Comparison of ENCODE assay signal across 8 cellular contexts in the genomic region with DNA sequence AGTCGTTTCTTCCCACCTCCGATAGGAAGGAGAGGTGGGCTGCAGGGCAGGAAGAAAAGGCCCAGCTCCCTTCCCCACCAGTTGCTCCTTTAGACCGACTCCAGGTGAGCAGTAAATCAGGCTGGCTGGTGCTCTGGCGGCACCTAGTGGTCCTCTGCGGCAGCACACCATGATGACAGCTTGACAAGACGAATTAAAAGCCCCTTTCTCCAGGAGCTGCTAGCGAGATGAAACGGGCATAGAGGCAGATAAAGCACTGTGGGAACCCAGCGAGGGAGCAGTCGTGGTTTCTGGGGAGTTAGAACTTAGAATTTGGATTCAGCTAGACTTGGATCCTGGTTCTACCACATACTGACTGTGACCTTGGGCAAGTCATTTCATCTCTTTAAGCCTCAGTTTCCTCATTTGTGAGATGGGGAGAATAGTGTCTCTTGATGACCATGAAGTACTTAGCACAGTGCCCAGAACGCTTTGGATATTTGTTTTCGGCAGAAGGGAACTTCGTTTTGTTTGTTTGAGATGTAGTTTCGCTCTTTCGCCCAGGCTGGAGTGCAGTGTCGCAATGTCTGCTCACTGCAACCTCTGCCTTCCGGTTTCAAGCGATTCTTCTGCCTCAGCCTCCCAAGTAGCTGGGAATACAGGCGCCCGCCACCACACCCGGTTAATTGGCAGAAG. TPM values are rescaled to one million over a fixed set of nuclear protein-coding genes. Genes with fewer than 3 reads are reported as not detected.
DNase-seq lines count a peak whose midpoint lies in the region; ATAC-seq, FAIRE-seq and TF ChIP-seq lines count a peak whose summit lies in the region.

No MANE protein-coding gene starts in this region.

- peaks cover 0 to 63% (median 36%) of the 10 kb centered on the region in 10 experiments; a peak in 17 of 20 replicates for H3K4me1 ChIP-seq in BLaER1 treated with 17β-estradiol and CSF1 and Interleukin-3, amounts not matched to agents 10 nM and 100 nM
- H3K4me1 ChIP-seq in mammary epithelial cell (ENCODE audit: insufficient read depth, low read length) (peaks cover 3% of the 10 kb centered on the region), keratinocyte (ENCODE audit: control insufficient read depth, extremely low read depth, insufficient read depth, low read length) (peaks cover 2% of the 10 kb centered on the region)

- H3K9ac ChIP-seq in BLaER1 treated with 17β-estradiol and CSF1 and Interleukin-3, amounts not matched to agents 10 nM and 100 nM: peak overlapping the region in 5 of 11 experiments; percentile 0 to 49 (median 32); a peak in 3 of 22 replicates
- H3K9ac ChIP-seq in mammary epithelial cell (ENCODE audit: insufficient read depth, low read length) (no peak overlapping the region), keratinocyte (ENCODE audit: control insufficient read depth, extremely low read depth, insufficient read depth, low read length) (no peak overlapping the region)

- CTCF ChIA-PET in HEK293T (lab: Yijun Ruan, JAX): interaction anchor here (0.5 to 3.5 kb wide), 30 partner anchors 9 to 261 kb away, joined by 3 to 40 read pairs (median 4); a partner anchor contains a TSS
- CTCF ChIA-PET in mammary epithelial cell (lab: Charles Lee; ENCODE audit: low non-redundant PET): interaction anchor here (0.6 to 1.1 kb wide), 7 partner anchors 24 to 1311 kb away, joined by 3 to 15 read pairs (median 3); no protein-coding TSS in a partner anchor

- H2AFZ ChIP-seq in mammary epithelial cell (ENCODE audit: low read depth, low read length) (peak overlapping the region; percentile 49), keratinocyte (ENCODE audit: control insufficient read depth, low read length) (peak overlapping the region; percentile 30)

- intact Hi-C loops in mammary epithelial cell (cut with micrococcal nuclease): loop anchor here (1.0 to 2.0 kb wide), 4 partner anchors 66 to 255 kb away; no protein-coding TSS in a partner anchor

- H3K27ac ChIP-seq in BLaER1 treated with 17β-estradiol and CSF1 and Interleukin-3, amounts not matched to agents 10 nM and 100 nM: peak overlapping the region in 8 of 11 experiments; percentile 8 to 85 (median 32); a peak in 13 of 22 replicates
- H3K27ac ChIP-seq in mammary epithelial cell (ENCODE audit: insufficient read depth, low read depth, low read length) (no peak overlapping the region), keratinocyte (ENCODE audit: control insufficient read depth, insufficient read depth, low read length) (no peak overlapping the region)

- no peak for ATAC-seq in GM21825 (IDR thresholded peaks at IDR 0.05; ENCODE audit: unreplicated experiment)

- H3K4me3 ChIP-seq in BLaER1 treated with 17β-estradiol and CSF1 and Interleukin-3, amounts not matched to agents 10 nM and 100 nM: no peak overlapping the region
- H3K4me3 ChIP-seq in mammary epithelial cell (replicated peaks in 1 of 3; ENCODE audit: insufficient read depth in 1 of 3, low read depth in 2 of 3, low read length in 3 of 3): no peak overlapping the region
- H3K4me3 ChIP-seq in keratinocyte (ENCODE audit: control insufficient read depth in 2 of 3, extremely low read depth in 1 of 3, insufficient read depth in 2 of 3, low read depth in 1 of 3, low read length in 3 of 3): no peak overlapping the region

- H3K9me3 ChIP-seq in BLaER1 treated with 17β-estradiol and CSF1 and Interleukin-3, amounts not matched to agents 10 nM and 100 nM (replicated peaks in 1 of 11): peaks cover 0 to 10% (median 0%) of the 10 kb centered on the region in 11 experiments; a peak in 4 of 22 replicates
- H3K9me3 ChIP-seq in mammary epithelial cell (replicated peaks; ENCODE audit: insufficient read depth, low read length) (no peaks in the 10 kb centered on the region), keratinocyte (ENCODE audit: control insufficient read depth, low read depth, low read length) (no peaks in the 10 kb centered on the region)

- in situ Hi-C loops in mammary epithelial cell (cut with MboI; ENCODE audit: low sequenced_read_pairs in 2 of 2): loop anchor here (5.0 kb wide), 2 partner anchors 187 to 192 kb away; no protein-coding TSS in a partner anchor

- H3K79me2 ChIP-seq in mammary epithelial cell (ENCODE audit: insufficient read depth, low read length) (no peaks in the 10 kb centered on the region), keratinocyte (ENCODE audit: control insufficient read depth, insufficient read depth, low read length) (no peaks in the 10 kb centered on the region)

- H4K20me1 ChIP-seq in BLaER1 treated with 17β-estradiol and CSF1 and Interleukin-3, amounts not matched to agents 10 nM and 100 nM: no peaks in the 10 kb centered on the region
- H4K20me1 ChIP-seq in mammary epithelial cell (ENCODE audit: insufficient read depth, low read length) (no peaks in the 10 kb centered on the region), keratinocyte (ENCODE audit: control insufficient read depth, extremely low read depth, insufficient read depth, low read length) (no peaks in the 10 kb centered on the region)

- no peaks in the 10 kb centered on the region for H3K36me3 ChIP-seq in BLaER1 treated with 17β-estradiol and CSF1 and Interleukin-3, amounts not matched to agents 10 nM and 100 nM
- H3K36me3 ChIP-seq in mammary epithelial cell (ENCODE audit: insufficient read depth, low read length): no peaks in the 10 kb centered on the region
- no peaks in the 10 kb centered on the region for H3K36me3 ChIP-seq in keratinocyte (ENCODE audit: control insufficient read depth in 2 of 2, extremely low read depth in 1 of 2, insufficient read depth in 2 of 2, low read length in 2 of 2)

- POLR2A ChIA-PET in HEK293T (lab: Yijun Ruan, JAX): interaction anchor here (1.6 kb wide), 1 partner anchor 24 kb away, joined by 5 read pairs; no protein-coding TSS in a partner anchor

- dilution Hi-C loops in mammary epithelial cell (cut with HindIII; ENCODE audit: low sequenced_read_pairs): loop anchor here (5.0 to 25.0 kb wide), 2 partner anchors 187 to 252 kb away; a partner anchor contains a TSS
- dilution Hi-C loops in keratinocyte (cut with MboI; ENCODE audit: extremely low pct_ligation_motif_present, low sequenced_read_pairs): no loop called here

- peak; percentile 83 for FAIRE-seq in keratinocyte (lab: Jason Lieb, UNC)

- DNase-seq in HEK293T (ENCODE audit: extremely low spot score) (peak; percentile 83), NCI-H226 (peak; percentile 62), mammary epithelial cell (peak; percentile 60), keratinocyte (ENCODE audit: low read depth, low spot score) (peak; percentile 41)
- DNase-seq in activated CD4-positive, CD25-positive, alpha-beta regulatory T cell (lab: John Stamatoyannopoulos, UW): peak; percentile 70 to 93 (median 81)
- peak; percentile 79 to 86 for DNase-seq in stimulated activated CD4-positive, alpha-beta T cell treated with anti-CD3 and anti-CD28 coated beads, Interleukin-15, amount 100 ng/mL, for 1 hour (ENCODE audit: low read depth in 1 of 2, low spot score in 1 of 2)

- H3K27me3 ChIP-seq in BLaER1 treated with 17β-estradiol and CSF1 and Interleukin-3, amounts not matched to agents 10 nM and 100 nM: no peaks in the 10 kb centered on the region
- H3K27me3 ChIP-seq in mammary epithelial cell (ENCODE audit: insufficient read depth, low read length) (no peaks in the 10 kb centered on the region), keratinocyte (ENCODE audit: control insufficient read depth, extremely low read depth, insufficient read depth, low read length) (peaks cover 3% of the 10 kb centered on the region)

- H3K9me1 ChIP-seq in keratinocyte (ENCODE audit: control insufficient read depth, extremely low read depth, insufficient read depth, low read length): no peaks in the 10 kb centered on the region

- BruUV-seq in mammary epithelial cell (replicated peaks; lab: Mats Ljungman, UMichigan): no TSS peak

- WGBS in mammary epithelial cell (ENCODE audit: low coverage, missing lambda C conversion rate): 26% methylated on average over 16 of the region's 21 CpGs

- H3K4me2 ChIP-seq in BLaER1 treated with 17β-estradiol and CSF1 and Interleukin-3, amounts not matched to agents 10 nM and 100 nM: peak overlapping the region in 10 of 11 experiments; percentile 14 to 95 (median 71); a peak in 17 of 22 replicates
- H3K4me2 ChIP-seq in mammary epithelial cell (ENCODE audit: insufficient read depth, low read depth, low read length) (peak overlapping the region; percentile 54), keratinocyte (ENCODE audit: control insufficient read depth, extremely low read depth, insufficient read depth, low read depth, low read length) (peak overlapping the region; percentile 78)

- TF ChIP-seq CTCF in mammary epithelial cell (conservative IDR thresholded peaks at IDR 0.05 in 1 of 2, IDR thresholded peaks at IDR 0.05 in 1 of 2; ENCODE audit: extremely low read depth in 1 of 2, insufficient read depth in 1 of 2, low read depth in 1 of 2, low read length in 2 of 2): peak; percentile 99 to 100
- peak; percentile 99 to 100 (median 99) for TF ChIP-seq CTCF in keratinocyte (optimal IDR thresholded peaks at IDR 0.05 in 1 of 3, IDR thresholded peaks at IDR 0.05 in 1 of 3, conservative IDR thresholded peaks at IDR 0.05 in 1 of 3; ENCODE audit: extremely low read depth in 1 of 3, insufficient read depth in 2 of 3, low read length in 3 of 3)

TF ChIP-seq in HEK293T, 16 proteins besides CTCF, POLR2A, EP300 and RAD21 (continues in another document):
- no peak for TF ChIP-seq HDGF (IDR thresholded peaks at IDR 0.05; ENCODE audit: borderline replicate concordance)

RNA-seq across cellular contexts. Expression of a gene that starts 21.8 kb away (rescaled TPM):
- total RNA-seq in mammary epithelial cell: 1 to 10 TPM in 1 of 2 donors, under 1 TPM in 1; 0.40 to 4.0 TPM
- 0.23 TPM for polyA plus RNA-seq in mammary epithelial cell
- polyA minus RNA-seq in mammary epithelial cell: 2.4 TPM
- polyA plus RNA-seq in keratinocyte: 1.2 to 3.0 TPM (median 1.6 TPM) in 3 replicates
- polyA plus RNA-seq in keratinocyte (2011; ENCODE audit: low read depth): 0.26 TPM
- 1.3 and 1.7 TPM in 2 replicates for polyA plus RNA-seq in keratinocyte (2011; cell fraction: cytosol; rRNA removed)
- 1.4 and 1.5 TPM in 2 replicates for polyA plus RNA-seq in keratinocyte (2011; cell fraction: nucleus; rRNA removed)
- polyA plus RNA-seq in keratinocyte (2012; ENCODE audit: low replicate concordance): 0.21 and 3.9 TPM in 2 replicates
- 0.89 to 2.9 TPM (median 1.3 TPM) in 3 replicates for polyA minus RNA-seq in keratinocyte
- polyA minus RNA-seq in keratinocyte (2011; cell fraction: cytosol; rRNA and poly(A)+ RNA removed): 2.3 TPM
- polyA minus RNA-seq in keratinocyte (2011; cell fraction: nucleus; rRNA and poly(A)+ RNA removed): 0.63 and 0.78 TPM in 2 replicates

RNA-seq across cellular contexts. Expression of a gene that starts 34.6 kb away (rescaled TPM):
- total RNA-seq in mammary epithelial cell: 10 to 100 TPM; 17.5 to 20.5 TPM
- 17.2 TPM for polyA plus RNA-seq in mammary epithelial cell
- 39.2 TPM for polyA minus RNA-seq in mammary epithelial cell
- 10.2 to 19.0 TPM (median 13.2 TPM) in 3 replicates for polyA plus RNA-seq in keratinocyte
- 46.9 TPM for polyA plus RNA-seq in keratinocyte (2011; ENCODE audit: low read depth)
- 13.3 and 15.1 TPM in 2 replicates for polyA plus RNA-seq in keratinocyte (2011; cell fraction: cytosol; rRNA removed)
- polyA plus RNA-seq in keratinocyte (2011; cell fraction: nucleus; rRNA removed): 15.1 and 16.6 TPM in 2 replicates
- polyA plus RNA-seq in keratinocyte (2012; ENCODE audit: low replicate concordance): 15.6 and 19.3 TPM in 2 replicates
- 17.1 to 20.4 TPM (median 19.9 TPM) in 3 replicates for polyA minus RNA-seq in keratinocyte
- 10.6 TPM for polyA minus RNA-seq in keratinocyte (2011; cell fraction: cytosol; rRNA and poly(A)+ RNA removed)
- polyA minus RNA-seq in keratinocyte (2011; cell fraction: nucleus; rRNA and poly(A)+ RNA removed): 7.2 and 10.9 TPM in 2 replicates

Comparison
In these comparisons a context has a peak if more than half of its experiments do, and no peak if none do; other contexts are left out.
1. H3K27ac ChIP-seq: peak in BLaER1 treated with 17β-estradiol and CSF1 and Interleukin-3, amounts not matched to agents 10 nM and 100 nM (8 of 11); none in mammary epithelial cell (single experiment) and keratinocyte (single experiment).
2. Peak in every context shown above with its lines, with median percentiles within 50 percentile points of each other: H3K4me2 ChIP-seq and DNase-seq.